In the genomic region with DNA sequence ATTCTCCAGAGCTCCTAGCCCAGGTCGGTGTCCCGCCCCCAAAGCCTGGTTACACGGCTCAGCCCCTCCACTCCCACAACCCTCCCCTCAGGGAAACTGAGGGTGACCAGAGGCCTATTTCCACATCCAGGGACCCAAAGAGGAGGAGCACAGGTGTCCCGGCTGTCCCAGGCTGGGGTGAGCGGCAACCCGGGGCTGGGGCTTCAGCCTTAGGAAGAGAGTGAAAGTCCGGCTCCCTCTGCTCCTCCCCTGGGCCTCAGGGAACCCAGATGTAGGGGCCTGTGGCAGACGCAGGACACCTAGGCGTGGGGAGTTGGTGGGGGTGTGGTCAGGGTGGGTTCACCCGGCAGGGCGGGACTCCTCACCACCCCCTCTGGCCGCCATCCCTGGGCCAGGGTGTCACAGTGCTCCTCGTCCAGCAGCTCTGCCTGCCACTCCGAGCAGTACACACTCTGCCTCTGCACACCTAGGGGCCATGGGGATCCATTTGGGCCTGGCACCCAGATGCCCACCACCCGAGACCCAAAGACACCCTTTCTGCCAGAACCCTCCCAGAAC, we compare ENCODE assay signal across 19 cellular contexts.
DNase-seq lines count a peak whose midpoint lies in the region; ATAC-seq and TF ChIP-seq lines count a peak whose summit lies in the region.
"Had no signal": no experiment of that assay in that cellular context is flagged by ENCODE, and none has a peak within 500 bp of the region (broad histone marks: within the 10 kb centered on the region; RNA-seq: fewer than 3 reads in every experiment).

No MANE protein-coding gene starts in this region.

- TF ChIP-seq POLR2A in suprapubic skin (IDR thresholded peaks at IDR 0.05), result no peak

- H3K4me3 ChIP-seq in right atrium auricular region (no peak overlapping the region), endodermal cell (ENCODE audit: low read length) (no peak overlapping the region), suprapubic skin (no peak overlapping the region)

- intact Hi-C loops in Right ventricle myocardium superior (cut with DNase I), result no loop called here

- H3K27ac ChIP-seq in right atrium auricular region (peak overlapping the region; percentile 82 to 88), endodermal cell (ENCODE audit: low read depth, low read length) (no peak overlapping the region), suprapubic skin (peak overlapping the region; percentile 33)
- H3K27ac ChIP-seq: C4-2B had no signal

- DNase-seq in right atrium auricular region (ENCODE audit: low spot score) (no peak), Right ventricle myocardium superior (no peak), endodermal cell (peak; percentile 47), mesenteric fat pad (ENCODE audit: low spot score) (peak; percentile 88), suprapubic skin (ENCODE audit: low spot score in 2 of 2) (no peak), NCI-H748 treated with DMSO at 0.1 percent for 48 hours (lab: John Stamatoyannopoulos, UW) (no peak), HFFc6 (no peak), NCI-H69 (lab: John Stamatoyannopoulos, UW) (no peak)
- DNase-seq: DMS153, EL, GOT3, KG1, NCI-H1417 treated with DMSO at 0.1 percent for 48 hours, NCI-H1930, NCI-H2171, NCI-H446 treated with DMSO at 0.1 percent for 48 hours, NCI-H774, PC-3 had no signal

- no peaks in the 10 kb centered on the region for H3K9me3 Mint-ChIP-seq in endodermal cell
- H3K9me3 Mint-ChIP-seq in HFFc6, result no peaks in the 10 kb centered on the region

- H3K4me1 ChIP-seq in right atrium auricular region (peaks cover 0 to 38% of the 10 kb centered on the region in 2 donors), endodermal cell (ENCODE audit: control insufficient read depth, insufficient read depth, low read length) (no peaks in the 10 kb centered on the region), suprapubic skin (peaks cover 26% of the 10 kb centered on the region)

- WGBS in endodermal cell (ENCODE audit: insufficient coverage in 1 of 2, insufficient read length in 1 of 2), 2 experiments, result 91% methylated on average over 7 to 13 of the region's 15 CpGs
- 84% methylated on average over 11 of the region's 15 CpGs for WGBS in suprapubic skin

- H3K36me3 ChIP-seq in right atrium auricular region (peaks cover 20% of the 10 kb centered on the region), endodermal cell (ENCODE audit: control insufficient read depth, insufficient read depth, low read length) (peaks cover 15% of the 10 kb centered on the region), suprapubic skin (peaks cover 30% of the 10 kb centered on the region)

- H3K9me3 ChIP-seq in right atrium auricular region (no peaks in the 10 kb centered on the region), endodermal cell (ENCODE audit: control insufficient read depth, low read length) (no peaks in the 10 kb centered on the region), suprapubic skin (no peaks in the 10 kb centered on the region)

- H3K4me1 Mint-ChIP-seq in endodermal cell, result no peaks in the 10 kb centered on the region
- H3K4me1 Mint-ChIP-seq in HFFc6 (ENCODE audit: low read depth), result peaks cover 16% of the 10 kb centered on the region

- H3K4me3 Mint-ChIP-seq in endodermal cell (no peak overlapping the region), HFFc6 (no peak overlapping the region)

- ATAC-seq in Right ventricle myocardium superior (ENCODE audit: poor library complexity), result no peak
- ATAC-seq: PC-3 had no signal

- H3K9ac ChIP-seq in endodermal cell (ENCODE audit: extremely low read depth, low read length, poor library complexity, severe bottlenecking), result no peak overlapping the region

- H3K27ac Mint-ChIP-seq in endodermal cell, result no peak overlapping the region
- H3K27ac Mint-ChIP-seq in HFFc6, result no peak overlapping the region; the same call in 1 of the 2 replicates

- no peak for TF ChIP-seq CTCF in right atrium auricular region (IDR thresholded peaks at IDR 0.05)
- TF ChIP-seq CTCF in endodermal cell (conservative IDR thresholded peaks at IDR 0.05), result no peak
- TF ChIP-seq CTCF in suprapubic skin (IDR thresholded peaks at IDR 0.05), result no peak
- TF ChIP-seq CTCF in HFFc6 (IDR thresholded peaks at IDR 0.05), result no peak

- no peaks in the 10 kb centered on the region for H3K27me3 Mint-ChIP-seq in endodermal cell (ENCODE audit: insufficient read depth)
- peaks cover 11% of the 10 kb centered on the region for H3K27me3 Mint-ChIP-seq in HFFc6 (ENCODE audit: insufficient read depth)

- TF ChIP-seq EP300 in suprapubic skin (IDR thresholded peaks at IDR 0.05), result no peak

- H3K27me3 ChIP-seq in right atrium auricular region (no peaks in the 10 kb centered on the region), endodermal cell (ENCODE audit: control insufficient read depth, insufficient read depth, low read length, poor library complexity, severe bottlenecking) (no peaks in the 10 kb centered on the region), suprapubic skin (no peaks in the 10 kb centered on the region)

- peaks cover 3% of the 10 kb centered on the region for H3K36me3 Mint-ChIP-seq in endodermal cell (ENCODE audit: low read depth)
- H3K36me3 Mint-ChIP-seq in HFFc6 (ENCODE audit: low read depth), result peaks cover 16% of the 10 kb centered on the region; the same call in 1 of the 2 replicates

Comparison
In these comparisons a context has a peak if more than half of its experiments do, and no peak if none do; other contexts are left out.
1. DNase-seq: peak in endodermal cell (single experiment) and mesenteric fat pad (single experiment); none in right atrium auricular region (single experiment), Right ventricle myocardium superior (single experiment), suprapubic skin (0 of 2), NCI-H748 treated with DMSO at 0.1 percent for 48 hours (single experiment), HFFc6 (single experiment) and NCI-H69 (single experiment).